12 cellular contexts compared by ENCODE assay signal in genomic region chr18:9403795-9404564, GRCh38.
DNase-seq lines count a peak whose midpoint lies in the region; ATAC-seq and TF ChIP-seq lines count a peak whose summit lies in the region.
"Had no signal": no experiment of that assay in that cellular context is flagged by ENCODE, and none has a peak within 500 bp of the region (broad histone marks: within the 10 kb centered on the region; RNA-seq: fewer than 3 reads in every experiment).

No MANE protein-coding gene starts in this region.

- peak; percentile 39 for DNase-seq in EL
- peak; percentile 87 for DNase-seq in GM23338 (ENCODE audit: low spot score)
- peak; percentile 6 for DNase-seq in activated naive CD8-positive, alpha-beta T cell treated with anti-CD3 and anti-CD28 coated beads for 36 hours
- no peak for DNase-seq in putamen (ENCODE audit: low spot score)
- no peak for DNase-seq in SKM-1 treated with dmso at 0.1 percent for 144 hours (lab: John Stamatoyannopoulos, UW; ENCODE audit: unreplicated experiment)
- DNase-seq in hepatocyte (ENCODE audit: low spot score) = no peak
- DNase-seq: NCI-H1417 treated with DMSO at 0.1 percent for 48 hours, T1000 had no signal

- H3K27ac ChIP-seq in GM23338 (ENCODE audit: low read depth) (no peak overlapping the region), hepatocyte (no peak overlapping the region)
- H3K27ac ChIP-seq: vagina had no signal

- H3K9me3 Mint-ChIP-seq in GM23338 = no peaks in the 10 kb centered on the region
- H3K9me3 Mint-ChIP-seq in activated naive CD8-positive, alpha-beta T cell treated with anti-CD3 and anti-CD28 coated beads for 36 hours = peaks cover 5% of the 10 kb centered on the region

- ATAC-seq in GM23338 (peak; percentile 94), GM18861 (IDR thresholded peaks at IDR 0.05; ENCODE audit: unreplicated experiment) (no peak)

- H3K4me1 Mint-ChIP-seq in GM23338 = no peaks in the 10 kb centered on the region
- peaks cover 10% of the 10 kb centered on the region for H3K4me1 Mint-ChIP-seq in activated naive CD8-positive, alpha-beta T cell treated with anti-CD3 and anti-CD28 coated beads for 36 hours
- H3K4me1 Mint-ChIP-seq: brain had no signal

- H3K9me3 ChIP-seq in mononuclear cell (ENCODE audit: low read depth, low read length) = no peaks in the 10 kb centered on the region
- H3K9me3 ChIP-seq in hepatocyte (ENCODE audit: low read depth) = no peaks in the 10 kb centered on the region
- H3K9me3 ChIP-seq: vagina had no signal

- H3K27me3 ChIP-seq in GM23338 (ENCODE audit: insufficient read depth) (no peaks in the 10 kb centered on the region), mononuclear cell (ENCODE audit: insufficient read depth, low read length) (no peaks in the 10 kb centered on the region), hepatocyte (no peaks in the 10 kb centered on the region)
- H3K27me3 ChIP-seq: vagina had no signal

- H2AFZ ChIP-seq in GM23338 (no peak overlapping the region), hepatocyte (no peak overlapping the region)

- WGBS in hepatocyte (ENCODE audit: low lambda C conversion rate, missing lambda C conversion rate) = 95% methylated on average over 24 of the region's 24 CpGs

- TF ChIP-seq CTCF in GM23338 (conservative IDR thresholded peaks at IDR 0.05; ENCODE audit: low read depth in 2 of 2) = peak; percentile 60 to 85
- TF ChIP-seq CTCF in hepatocyte (IDR thresholded peaks at IDR 0.05; ENCODE audit: poor library complexity) = no peak

- H3K9me2 ChIP-seq in GM23338 (ENCODE audit: insufficient read depth) (no peaks in the 10 kb centered on the region; the same call in none of the 2 replicates), hepatocyte (replicated peaks; ENCODE audit: insufficient read depth) (no peaks in the 10 kb centered on the region)

- H3K4me3 ChIP-seq in GM23338 = no peak overlapping the region
- H3K4me3 ChIP-seq in mononuclear cell (ENCODE audit: low read length) = peak overlapping the region; percentile 11
- no peak overlapping the region for H3K4me3 ChIP-seq in hepatocyte
- H3K4me3 ChIP-seq: vagina had no signal

- H3F3A ChIP-seq in GM23338 (replicated peaks; ENCODE audit: low read depth) = no peaks in the 10 kb centered on the region

- H3K4me1 ChIP-seq in GM23338 (ENCODE audit: insufficient read depth) (no peaks in the 10 kb centered on the region), mononuclear cell (ENCODE audit: insufficient read depth, low read length) (peaks cover 9% of the 10 kb centered on the region), hepatocyte (ENCODE audit: insufficient read depth) (no peaks in the 10 kb centered on the region)
- H3K4me1 ChIP-seq: vagina had no signal

- H3K79me2 ChIP-seq in GM23338 (replicated peaks; ENCODE audit: insufficient read depth) (no peaks in the 10 kb centered on the region), hepatocyte (no peaks in the 10 kb centered on the region)

- peaks cover 2% of the 10 kb centered on the region for H3K27me3 Mint-ChIP-seq in GM23338 (ENCODE audit: insufficient read depth, low read depth, poor library complexity)
- no peaks in the 10 kb centered on the region for H3K27me3 Mint-ChIP-seq in activated naive CD8-positive, alpha-beta T cell treated with anti-CD3 and anti-CD28 coated beads for 36 hours
- H3K27me3 Mint-ChIP-seq: brain had no signal

- H4K20me1 ChIP-seq in GM23338 (replicated peaks; ENCODE audit: insufficient read depth) (no peaks in the 10 kb centered on the region), hepatocyte (ENCODE audit: insufficient read depth, poor library complexity, severe bottlenecking) (no peaks in the 10 kb centered on the region)

- peaks cover 5% of the 10 kb centered on the region; the same call in 1 of the 3 replicates for H3K36me3 Mint-ChIP-seq in GM23338 (ENCODE audit: low read depth)
- H3K36me3 Mint-ChIP-seq in activated naive CD8-positive, alpha-beta T cell treated with anti-CD3 and anti-CD28 coated beads for 36 hours = peaks cover 9% of the 10 kb centered on the region

- H3K4me2 ChIP-seq in GM23338 (no peak overlapping the region), hepatocyte (no peak overlapping the region)

- H3K36me3 ChIP-seq in GM23338 (ENCODE audit: insufficient read depth) (no peaks in the 10 kb centered on the region), hepatocyte (replicated peaks; ENCODE audit: insufficient read depth, low read depth) (no peaks in the 10 kb centered on the region)
- H3K36me3 ChIP-seq: vagina had no signal

- H3K4me3 Mint-ChIP-seq in GM23338 = no peak overlapping the region
- H3K4me3 Mint-ChIP-seq in activated naive CD8-positive, alpha-beta T cell treated with anti-CD3 and anti-CD28 coated beads for 36 hours = peak overlapping the region; percentile 78
- H3K4me3 Mint-ChIP-seq: brain had no signal

- H3K27ac Mint-ChIP-seq in GM23338 = 0 out of 2 replicates have a peak overlapping the region, but pooled peaks have one; percentile 3
- peak overlapping the region; percentile 75 for H3K27ac Mint-ChIP-seq in activated naive CD8-positive, alpha-beta T cell treated with anti-CD3 and anti-CD28 coated beads for 36 hours

TF ChIP-seq in GM23338, 12 proteins besides CTCF, POLR2A, EP300 and RAD21 (continues in another document):
- TF ChIP-seq JUNB (IDR thresholded peaks at IDR 0.05; ENCODE audit: unreplicated experiment) (no peak), ZNF331 (CRISPR knock-in tag; IDR thresholded peaks at IDR 0.05; ENCODE audit: low read depth) (no peak), EZH2phosphoT487 (IDR thresholded peaks at IDR 0.05; ENCODE audit: unreplicated experiment) (no peak), ZNF462 (CRISPR knock-in tag; IDR thresholded peaks at IDR 0.05) (no peak), STAT1 (IDR thresholded peaks at IDR 0.05; ENCODE audit: unreplicated experiment) (no peak), POLR2AphosphoS5 (IDR thresholded peaks at IDR 0.05; ENCODE audit: low read depth) (no peak), ZNF114 (CRISPR knock-in tag; IDR thresholded peaks at IDR 0.05) (no peak), CREB1 (CRISPR knock-in tag; IDR thresholded peaks at IDR 0.05; ENCODE audit: low read depth) (no peak), EZH2 (IDR thresholded peaks at IDR 0.05; ENCODE audit: low read depth, unreplicated experiment) (no peak)

Comparison
In these comparisons a context has a peak if more than half of its experiments do, and no peak if none do; other contexts are left out.
1. DNase-seq: peak in EL (single experiment), GM23338 (single experiment) and activated naive CD8-positive, alpha-beta T cell treated with anti-CD3 and anti-CD28 coated beads for 36 hours (single experiment); none in putamen (single experiment), SKM-1 treated with dmso at 0.1 percent for 144 hours (single experiment) and hepatocyte (single experiment).